1 cellular context compared by ENCODE assay signal in genomic region chr1:226626577-226626956, GRCh38.
TF ChIP-seq lines count a peak whose summit lies in the region.

No MANE protein-coding gene starts in this region.

TF ChIP-seq in K562, 482 proteins besides CTCF, POLR2A, EP300 and RAD21 (continued from another document and continues in another):
- TF ChIP-seq CBX8 (IDR thresholded peaks at IDR 0.05; ENCODE audit: borderline replicate concordance, extremely low read depth, low read depth, low read length, poor library complexity, severe bottlenecking), result no peak
- peak; percentile 65; the same call in 1 of the 2 replicates for TF ChIP-seq CREB3L1 (IDR thresholded peaks at IDR 0.05; ENCODE audit: borderline replicate concordance, low read depth)
- 0 out of 2 replicates have a peak, but pooled peaks have one; percentile 54 for TF ChIP-seq ZC3H11A (IDR thresholded peaks at IDR 0.05; ENCODE audit: low read depth, low read length)
- TF ChIP-seq HSF4 (CRISPR knock-in tag; IDR thresholded peaks at IDR 0.05; ENCODE audit: borderline replicate concordance), result no peak
- no peak for TF ChIP-seq RHOXF2B (CRISPR knock-in tag; conservative IDR thresholded peaks at IDR 0.05)
- no peak for TF ChIP-seq ZNF518B (CRISPR knock-in tag; IDR thresholded peaks at IDR 0.05)
- no peak for TF ChIP-seq TBP (optimal IDR thresholded peaks at IDR 0.05; ENCODE audit: low read depth, low read length)
- no peak for TF ChIP-seq SRSF3 (IDR thresholded peaks at IDR 0.05; ENCODE audit: insufficient read depth, low read length)
- TF ChIP-seq CTCFL (IDR thresholded peaks at IDR 0.05; ENCODE audit: borderline replicate concordance, insufficient read depth, low read depth, low read length, poor library complexity, severe bottlenecking), result peak; percentile 45
- peak in 1 of 2 experiments; percentile 94; a peak in 2 of 3 replicates for TF ChIP-seq CBX3 (IDR thresholded peaks at IDR 0.05; ENCODE audit: borderline replicate concordance in 1 of 2, low read length in 2 of 2)
- TF ChIP-seq SNRNP70 (optimal IDR thresholded peaks at IDR 0.05; ENCODE audit: low read depth, low read length), result no peak
- TF ChIP-seq ZKSCAN8 (CRISPR knock-in tag; IDR thresholded peaks at IDR 0.05), result no peak
- no peak for TF ChIP-seq CGGBP1 (CRISPR knock-in tag; IDR thresholded peaks at IDR 0.05)
- TF ChIP-seq ZBTB43 (CRISPR knock-in tag; IDR thresholded peaks at IDR 0.05), result no peak
- TF ChIP-seq NRF1 (conservative IDR thresholded peaks at IDR 0.05 in 1 of 2, IDR thresholded peaks at IDR 0.05 in 1 of 2), result no peak
- no peak for TF ChIP-seq TAF7 (tag; IDR thresholded peaks at IDR 0.05)
- peak; percentile 74 for TF ChIP-seq USF2 (CRISPR knock-in tag; IDR thresholded peaks at IDR 0.05)
- peak; percentile 75 to 96 for TF ChIP-seq E2F6 (IDR thresholded peaks at IDR 0.05; ENCODE audit: borderline replicate concordance in 1 of 2, extremely low read depth in 1 of 2, insufficient read depth in 1 of 2, insufficient read length in 1 of 2, low read depth in 1 of 2, low read length in 1 of 2, poor library complexity in 1 of 2, severe bottlenecking in 1 of 2)
- no peak for TF ChIP-seq SMARCB1 (IDR thresholded peaks at IDR 0.05; ENCODE audit: insufficient read length, low read depth)
- TF ChIP-seq, protein P1, sequence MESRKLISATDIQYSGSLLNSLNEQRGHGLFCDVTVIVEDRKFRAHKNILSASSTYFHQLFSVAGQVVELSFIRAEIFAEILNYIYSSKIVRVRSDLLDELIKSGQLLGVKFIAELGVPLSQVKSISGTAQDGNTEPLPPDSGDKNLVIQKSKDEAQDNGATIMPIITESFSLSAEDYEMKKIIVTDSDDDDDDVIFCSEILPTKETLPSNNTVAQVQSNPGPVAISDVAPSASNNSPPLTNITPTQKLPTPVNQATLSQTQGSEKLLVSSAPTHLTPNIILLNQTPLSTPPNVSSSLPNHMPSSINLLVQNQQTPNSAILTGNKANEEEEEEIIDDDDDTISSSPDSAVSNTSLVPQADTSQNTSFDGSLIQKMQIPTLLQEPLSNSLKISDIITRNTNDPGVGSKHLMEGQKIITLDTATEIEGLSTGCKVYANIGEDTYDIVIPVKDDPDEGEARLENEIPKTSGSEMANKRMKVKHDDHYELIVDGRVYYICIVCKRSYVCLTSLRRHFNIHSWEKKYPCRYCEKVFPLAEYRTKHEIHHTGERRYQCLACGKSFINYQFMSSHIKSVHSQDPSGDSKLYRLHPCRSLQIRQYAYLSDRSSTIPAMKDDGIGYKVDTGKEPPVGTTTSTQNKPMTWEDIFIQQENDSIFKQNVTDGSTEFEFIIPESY (CRISPR knock-in tag; IDR thresholded peaks at IDR 0.05), result peak; percentile 62; the same call in 1 of the 2 replicates
- no peak for TF ChIP-seq SRSF7 (optimal IDR thresholded peaks at IDR 0.05; ENCODE audit: low read depth, low read length)
- peak; percentile 68; the same call in 1 of the 2 replicates for TF ChIP-seq STAG1 (CRISPR knock-in tag; IDR thresholded peaks at IDR 0.05; ENCODE audit: borderline replicate concordance)
- TF ChIP-seq SLC30A9 (CRISPR knock-in tag; IDR thresholded peaks at IDR 0.05), result no peak
- no peak for TF ChIP-seq ZFP30 (CRISPR knock-in tag; IDR thresholded peaks at IDR 0.05; ENCODE audit: borderline replicate concordance)
- TF ChIP-seq RB1 (IDR thresholded peaks at IDR 0.05; ENCODE audit: low read depth), result peak; percentile 45; the same call in 1 of the 2 replicates
- 0 out of 4 replicates have a peak, but pooled peaks of 1 of the 2 experiments have one; percentile 36 for TF ChIP-seq TBL1XR1 (IDR thresholded peaks at IDR 0.05; ENCODE audit: low read length in 2 of 2)
- no peak for TF ChIP-seq ZNF644 (tag; IDR thresholded peaks at IDR 0.05; ENCODE audit: low read depth)
- no peak for TF ChIP-seq ARID3B (CRISPR knock-in tag; IDR thresholded peaks at IDR 0.05; ENCODE audit: borderline replicate concordance)
- TF ChIP-seq HCFC1 (IDR thresholded peaks at IDR 0.05; ENCODE audit: low read depth, low read length), result 0 out of 2 replicates have a peak, but pooled peaks have one; percentile 8
- no peak for TF ChIP-seq MEF2D (tag; conservative IDR thresholded peaks at IDR 0.05; ENCODE audit: low read depth)
- TF ChIP-seq ZC3H8 (IDR thresholded peaks at IDR 0.05), result no peak
- TF ChIP-seq ZNF780A (CRISPR knock-in tag; IDR thresholded peaks at IDR 0.05), result no peak
- TF ChIP-seq XRCC4 (IDR thresholded peaks at IDR 0.05; ENCODE audit: extremely low read depth, insufficient read depth, insufficient read length), result no peak
- no peak for TF ChIP-seq SNIP1 (IDR thresholded peaks at IDR 0.05; ENCODE audit: low read depth)
- TF ChIP-seq ZNF324 (CRISPR knock-in tag; IDR thresholded peaks at IDR 0.05), result no peak
- no peak for TF ChIP-seq ETS2 (tag; IDR thresholded peaks at IDR 0.05; ENCODE audit: borderline replicate concordance, poor library complexity, severe bottlenecking)
- TF ChIP-seq NBN (IDR thresholded peaks at IDR 0.05; ENCODE audit: low read depth), result no peak
- TF ChIP-seq ZBTB49 (CRISPR knock-in tag; IDR thresholded peaks at IDR 0.05; ENCODE audit: borderline replicate concordance), result 0 out of 2 replicates have a peak, but pooled peaks have one; percentile 30
- no peak for TF ChIP-seq POLR2AphosphoS5 (IDR thresholded peaks at IDR 0.05; ENCODE audit: control insufficient read depth, insufficient read depth, low read depth, low read length)
- TF ChIP-seq RBM25 (IDR thresholded peaks at IDR 0.05; ENCODE audit: low read depth, low read length, severe bottlenecking), result no peak
- no peak for TF ChIP-seq POLR3G (IDR thresholded peaks at IDR 0.05; ENCODE audit: extremely low read depth, insufficient read length, insufficient replicate concordance)
- TF ChIP-seq GATAD2B (IDR thresholded peaks at IDR 0.05; ENCODE audit: borderline replicate concordance), result no peak
- TF ChIP-seq TOE1 (IDR thresholded peaks at IDR 0.05; ENCODE audit: borderline replicate concordance), result no peak
- TF ChIP-seq TOE1 (CRISPR knock-in tag; IDR thresholded peaks at IDR 0.05; ENCODE audit: borderline replicate concordance, low read depth), result no peak
- no peak for TF ChIP-seq STAT5A (IDR thresholded peaks at IDR 0.05; ENCODE audit: borderline replicate concordance, low read length)
- peak; percentile 88 for TF ChIP-seq XRCC5 (IDR thresholded peaks at IDR 0.05; ENCODE audit: low read depth, low read length)
- TF ChIP-seq ZNF766 (CRISPR knock-in tag; conservative IDR thresholded peaks at IDR 0.05), result no peak
- 0 out of 2 replicates have a peak, but pooled peaks have one; percentile 11 for TF ChIP-seq ZNF668 (CRISPR knock-in tag; IDR thresholded peaks at IDR 0.05)
- peak; percentile 46; the same call in 1 of the 2 replicates for TF ChIP-seq ZNF384 (IDR thresholded peaks at IDR 0.05; ENCODE audit: low read depth, low read length)
- no peak for TF ChIP-seq FOXJ3 (CRISPR knock-in tag; IDR thresholded peaks at IDR 0.05)
- TF ChIP-seq HDAC1 (IDR thresholded peaks at IDR 0.05), result no peak
